In the genomic region with DNA sequence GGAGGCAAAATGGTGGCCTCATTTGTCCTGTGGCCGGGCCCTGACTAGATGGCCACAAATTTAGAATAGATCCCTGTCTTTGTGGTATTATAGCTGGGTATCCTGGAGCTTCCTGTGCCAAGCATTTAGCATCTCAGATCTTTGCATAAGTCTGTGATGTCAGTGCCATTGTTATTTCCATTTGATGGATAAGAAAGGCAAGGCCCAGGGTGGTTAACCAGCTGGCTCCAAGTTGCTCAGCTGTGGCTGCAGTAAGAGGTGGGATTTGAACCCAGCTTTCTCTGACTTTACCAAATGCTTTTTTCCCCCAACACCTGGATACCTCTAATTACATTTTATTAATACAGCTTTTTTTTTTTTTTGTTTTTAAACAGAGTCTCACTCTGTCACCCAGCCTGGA, we compare ENCODE assay signal across 15 cellular contexts. TPM values are rescaled to one million over a fixed set of nuclear protein-coding genes. Genes with fewer than 3 reads are reported as not detected.
A peak's percentile ranks its signal among the peaks of the same experiment; 100 is the strongest.
DNase-seq lines count a peak whose midpoint lies in the region; ATAC-seq and TF ChIP-seq lines count a peak whose summit lies in the region.
"Had no signal": no experiment of that assay in that cellular context is flagged by ENCODE, and none has a peak within 500 bp of the region (broad histone marks: within the 10 kb centered on the region; RNA-seq: fewer than 3 reads in every experiment).

No MANE protein-coding gene starts in this region.

- DNase-seq in natural killer cell treated with Interleukin-12 subunit alpha and Interleukin-12 subunit beta and Interleukin-15 and Interleukin-18, amount 100 ng/mL, for 72 hours (ENCODE audit: low spot score) = no peak
- DNase-seq in natural killer cell (no peak), RWPE1 (ENCODE audit: low spot score) (no peak), epithelial cell of prostate (ENCODE audit: low read depth, low spot score) (no peak), hypothalamus (lab: John Stamatoyannopoulos, UW) (no peak), D341Med (ENCODE audit: low spot score) (no peak)
- no peak for DNase-seq in stimulated activated CD4-positive, alpha-beta T cell treated with anti-CD3 and anti-CD28 coated beads, Interleukin-4, amount 100 ng/mL, for 24 hours
- DNase-seq in stimulated activated CD4-positive, alpha-beta T cell treated with anti-CD3 and anti-CD28 coated beads, Interleukin-4, amount 100 ng/mL, for 1 hour = no peak
- DNase-seq: NCI-H1092, NCI-H1694 treated with DMSO at 0.1 percent for 48 hours, SIG-M5 had no signal

- peak overlapping the region; percentile 54 to 87 for H3K27ac Mint-ChIP-seq in natural killer cell treated with Interleukin-12 subunit alpha and Interleukin-12 subunit beta and Interleukin-15 and Interleukin-18, amount 100 ng/mL, for 72 hours
- no peak overlapping the region for H3K27ac Mint-ChIP-seq in natural killer cell

- no peak for ATAC-seq in natural killer cell treated with Interleukin-12 subunit alpha and Interleukin-12 subunit beta and Interleukin-15 and Interleukin-18, amount 100 ng/mL, for 72 hours
- no peak for ATAC-seq in natural killer cell

- H3K27ac ChIP-seq in RWPE1 (peak overlapping the region; percentile 57), epithelial cell of prostate (peak overlapping the region; percentile 39)

- CTCF ChIA-PET in RWPE1 (lab: Yijun Ruan, JAX) = interaction anchor here (0.6 to 1.4 kb wide), 2 partner anchors 28 to 29 kb away, joined by 3 to 6 read pairs; no protein-coding TSS in a partner anchor

- H3K27me3 Mint-ChIP-seq in natural killer cell treated with Interleukin-12 subunit alpha and Interleukin-12 subunit beta and Interleukin-15 and Interleukin-18, amount 100 ng/mL, for 72 hours = no peaks in the 10 kb centered on the region
- H3K27me3 Mint-ChIP-seq in natural killer cell (ENCODE audit: low read depth in 2 of 2) = no peaks in the 10 kb centered on the region

- no peaks in the 10 kb centered on the region for H3K9me3 Mint-ChIP-seq in natural killer cell treated with Interleukin-12 subunit alpha and Interleukin-12 subunit beta and Interleukin-15 and Interleukin-18, amount 100 ng/mL, for 72 hours
- no peaks in the 10 kb centered on the region for H3K9me3 Mint-ChIP-seq in natural killer cell
- H3K9me3 Mint-ChIP-seq: CD14-positive monocyte had no signal

- TF ChIP-seq CTCF in natural killer cell (IDR thresholded peaks at IDR 0.05) (no peak), RWPE1 (conservative IDR thresholded peaks at IDR 0.05; ENCODE audit: low read depth) (no peak)

- H3K36me3 Mint-ChIP-seq in natural killer cell treated with Interleukin-12 subunit alpha and Interleukin-12 subunit beta and Interleukin-15 and Interleukin-18, amount 100 ng/mL, for 72 hours = no peaks in the 10 kb centered on the region
- H3K36me3 Mint-ChIP-seq in natural killer cell = no peaks in the 10 kb centered on the region
- H3K36me3 Mint-ChIP-seq: CD14-positive monocyte had no signal

- peak overlapping the region; percentile 69 for H3K4me3 Mint-ChIP-seq in natural killer cell treated with Interleukin-12 subunit alpha and Interleukin-12 subunit beta and Interleukin-15 and Interleukin-18, amount 100 ng/mL, for 72 hours
- H3K4me3 Mint-ChIP-seq in natural killer cell = no peak overlapping the region

- peaks cover 29 to 33% of the 10 kb centered on the region in 2 donors for H3K4me1 Mint-ChIP-seq in natural killer cell treated with Interleukin-12 subunit alpha and Interleukin-12 subunit beta and Interleukin-15 and Interleukin-18, amount 100 ng/mL, for 72 hours (ENCODE audit: low read depth in 2 of 2)
- peaks cover 0 to 13% of the 10 kb centered on the region in 2 donors for H3K4me1 Mint-ChIP-seq in natural killer cell

- POLR2A ChIA-PET in RWPE1 (lab: Yijun Ruan, JAX; ENCODE audit: low non-redundant PET) = interaction anchor here (0.6 kb wide), 1 partner anchor 17 kb away, joined by 4 read pairs; no protein-coding TSS in a partner anchor

- intact Hi-C loops in natural killer cell (cut with micrococcal nuclease) = no loop called here

RNA-seq across cellular contexts. Expression of a gene that starts 11.7 kb away (rescaled TPM):
- total RNA-seq in natural killer cell treated with Interleukin-12 subunit alpha and Interleukin-12 subunit beta and Interleukin-15 and Interleukin-18, amount 100 ng/mL, for 72 hours = 10 to 100 TPM; 16.3 to 77.3 TPM
- 1 to 10 TPM in 1 of 3 donors, under 1 TPM in 2; 0.34 to 1.7 (median 0.50) TPM for total RNA-seq in natural killer cell
- total RNA-seq: Caco-2, G401, Peyer's patch had no signal

RNA-seq across cellular contexts. Expression of a gene that starts 32.1 kb away (rescaled TPM):
- total RNA-seq in natural killer cell treated with Interleukin-12 subunit alpha and Interleukin-12 subunit beta and Interleukin-15 and Interleukin-18, amount 100 ng/mL, for 72 hours = 100 to 1,000 TPM in 1 of 2 donors, 10 to 100 TPM in 1; 52.5 to 118 TPM
- 10 to 100 TPM; 27.2 to 28.5 (median 27.9) TPM for total RNA-seq in natural killer cell

Comparison
In these comparisons a context has a peak if more than half of its experiments do, and no peak if none do; other contexts are left out.
1. H3K27ac Mint-ChIP-seq: peak in natural killer cell treated with Interleukin-12 subunit alpha and Interleukin-12 subunit beta and Interleukin-15 and Interleukin-18, amount 100 ng/mL, for 72 hours (2 of 2); none in natural killer cell (0 of 2).
2. RNA of a gene that starts 11.7 kb away (total RNA-seq): 16.3 to 77.3 TPM in natural killer cell treated with Interleukin-12 subunit alpha and Interleukin-12 subunit beta and Interleukin-15 and Interleukin-18, amount 100 ng/mL, for 72 hours; 0.34 to 1.7 TPM in natural killer cell; every median in the first group is over 4 times any median in the second.